14 cellular contexts compared by ENCODE assay signal in the genomic region with DNA sequence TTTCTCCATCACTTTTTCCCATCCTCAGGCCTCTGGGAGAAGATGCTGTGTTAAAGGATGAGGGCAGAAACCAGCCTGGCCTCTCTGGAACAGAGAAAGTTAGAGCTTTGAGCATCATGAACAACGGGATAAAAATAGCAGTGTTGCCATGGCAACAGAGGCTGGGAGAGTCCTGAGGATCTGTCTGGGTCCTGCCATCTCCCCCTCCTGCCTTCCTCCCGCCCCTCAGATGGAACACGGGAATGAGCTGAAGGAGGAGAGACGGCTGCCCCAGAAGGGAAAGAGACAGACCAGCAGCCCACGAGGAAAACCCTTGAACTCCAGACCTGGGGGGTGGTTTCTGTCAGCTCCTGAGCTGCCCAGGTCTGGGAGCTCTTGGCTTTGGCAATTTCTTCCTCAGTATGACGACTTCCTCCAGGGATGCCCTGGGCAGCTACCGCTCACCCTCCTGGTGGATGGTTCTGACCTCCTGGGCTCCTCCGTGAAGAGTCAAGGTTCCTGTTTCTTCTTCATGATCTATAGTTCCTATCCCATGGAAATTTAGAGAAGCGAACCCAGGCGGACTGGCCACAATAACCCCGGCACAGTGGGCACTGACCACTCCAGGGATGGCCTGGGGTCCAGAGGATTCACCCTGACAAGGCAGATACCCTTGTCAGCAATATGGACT. TPM values are rescaled to one million over a fixed set of nuclear protein-coding genes. Genes with fewer than 3 reads are reported as not detected.
A peak's percentile ranks its signal among the peaks of the same experiment; 100 is the strongest.
DNase-seq lines count a peak whose midpoint lies in the region; ATAC-seq and TF ChIP-seq lines count a peak whose summit lies in the region.
"Had no signal": no experiment of that assay in that cellular context is flagged by ENCODE, and none has a peak within 500 bp of the region (broad histone marks: within the 10 kb centered on the region; RNA-seq: fewer than 3 reads in every experiment).

No MANE protein-coding gene starts in this region.

- H3K4me2 ChIP-seq in DOHH2 (ENCODE audit: low read length) (peak overlapping the region; percentile 11; the same call in 1 of the 2 replicates), neural progenitor cell (no peak overlapping the region)

- H3K9me3 Mint-ChIP-seq in neural progenitor cell = no peaks in the 10 kb centered on the region
- H3K9me3 Mint-ChIP-seq: activated naive CD4-positive, alpha-beta T cell treated with anti-CD3 and anti-CD28 coated beads for 36 hours had no signal

- no peak overlapping the region for H3K27ac Mint-ChIP-seq in neural progenitor cell
- H3K27ac Mint-ChIP-seq: activated naive CD4-positive, alpha-beta T cell treated with anti-CD3 and anti-CD28 coated beads for 36 hours had no signal

- H3K9me3 ChIP-seq in DOHH2 (ENCODE audit: control insufficient read depth, insufficient read depth, low read length) (no peaks in the 10 kb centered on the region), neural progenitor cell (ENCODE audit: low read depth) (no peaks in the 10 kb centered on the region), suprapubic skin (no peaks in the 10 kb centered on the region)
- H3K9me3 ChIP-seq: prostate gland, upper lobe of left lung had no signal

- WGBS in suprapubic skin = 50% methylated on average over 6 of the region's 11 CpGs

- H3K4me3 ChIP-seq in DOHH2 (ENCODE audit: low read length) (no peak overlapping the region), neural progenitor cell (no peak overlapping the region), suprapubic skin (no peak overlapping the region)
- H3K4me3 ChIP-seq: prostate gland, upper lobe of left lung had no signal

- TF ChIP-seq CTCF in DOHH2 (IDR thresholded peaks at IDR 0.05; ENCODE audit: low read depth, low read length, poor library complexity, severe bottlenecking) (no peak), neural progenitor cell (IDR thresholded peaks at IDR 0.05) (no peak), suprapubic skin (IDR thresholded peaks at IDR 0.05) (no peak)

- H3K4me1 Mint-ChIP-seq in neural progenitor cell = peaks cover 61% of the 10 kb centered on the region

- no peak for TF ChIP-seq EP300 in suprapubic skin (IDR thresholded peaks at IDR 0.05)

- H3K27me3 ChIP-seq in DOHH2 (ENCODE audit: control insufficient read depth, low read length) = no peaks in the 10 kb centered on the region; the same call in 1 of the 2 replicates
- H3K27me3 ChIP-seq in neural progenitor cell = peaks cover 19% of the 10 kb centered on the region
- peaks cover 37% of the 10 kb centered on the region for H3K27me3 ChIP-seq in suprapubic skin
- H3K27me3 ChIP-seq: upper lobe of left lung had no signal

- no peaks in the 10 kb centered on the region for H4K20me1 ChIP-seq in DOHH2 (ENCODE audit: control insufficient read depth, insufficient read depth, low read depth, low read length)
- H4K20me1 ChIP-seq in neural progenitor cell (ENCODE audit: low read depth) = peaks cover 62% of the 10 kb centered on the region

- peak; percentile 43 for DNase-seq in NCI-H1417 treated with DMSO at 0.1 percent for 48 hours (lab: John Stamatoyannopoulos, UW)
- peak; percentile 99 for DNase-seq in cerebellar cortex (ENCODE audit: low spot score)
- DNase-seq in neural progenitor cell (ENCODE audit: low spot score) = peak; percentile 76
- no peak for DNase-seq in suprapubic skin (ENCODE audit: low spot score in 2 of 2)
- DNase-seq in activated T-cell treated with anti-CD3 and anti-CD28 coated beads, Interleukin-2, amount 50 U/mL, for 48 hours = no peak
- DNase-seq: activated naive CD4-positive, alpha-beta T cell treated with anti-CD3 and anti-CD28 coated beads for 36 hours; islet precursor cell; NCI-H2029; stimulated activated CD8-positive, alpha-beta memory T cell treated with anti-CD3 and anti-CD28 coated beads, Interleukin-4, amount 100 ng/mL, for 48 hours had no signal

- H3F3A ChIP-seq in DOHH2 (ENCODE audit: control insufficient read depth, insufficient read depth) (no peaks in the 10 kb centered on the region; the same call in 1 of the 2 replicates), neural progenitor cell (ENCODE audit: low read depth) (peaks cover 34% of the 10 kb centered on the region)

- H3K9ac ChIP-seq in neural progenitor cell = no peak overlapping the region

- H3K4me1 ChIP-seq in DOHH2 (ENCODE audit: control insufficient read depth, low read length) (peaks cover 69% of the 10 kb centered on the region), neural progenitor cell (peaks cover 47% of the 10 kb centered on the region), suprapubic skin (peaks cover 24% of the 10 kb centered on the region)
- H3K4me1 ChIP-seq: prostate gland had no signal

- no peak overlapping the region for H3K4me3 Mint-ChIP-seq in neural progenitor cell
- H3K4me3 Mint-ChIP-seq: activated naive CD4-positive, alpha-beta T cell treated with anti-CD3 and anti-CD28 coated beads for 36 hours had no signal

- no peak overlapping the region for H3K27ac ChIP-seq in DOHH2 (ENCODE audit: low read depth, low read length)
- H3K27ac ChIP-seq in neural progenitor cell = no peak overlapping the region
- H3K27ac ChIP-seq in suprapubic skin = no peak overlapping the region
- H3K27ac ChIP-seq: prostate gland, upper lobe of left lung had no signal

- ATAC-seq in HG03460 (IDR thresholded peaks at IDR 0.05; ENCODE audit: unreplicated experiment) = no peak

- H2AFZ ChIP-seq in neural progenitor cell (replicated peaks) = no peak overlapping the region

- TF ChIP-seq POLR2A in suprapubic skin (IDR thresholded peaks at IDR 0.05) = no peak

- H3K36me3 Mint-ChIP-seq in neural progenitor cell = peaks cover 30% of the 10 kb centered on the region

- H3K9me2 ChIP-seq in DOHH2 (replicated peaks; ENCODE audit: control insufficient read depth, low read length) = no peaks in the 10 kb centered on the region

- H3K36me3 ChIP-seq in DOHH2 (ENCODE audit: control insufficient read depth, low read length) = no peaks in the 10 kb centered on the region
- H3K36me3 ChIP-seq in neural progenitor cell = no peaks in the 10 kb centered on the region
- no peaks in the 10 kb centered on the region for H3K36me3 ChIP-seq in suprapubic skin
- H3K36me3 ChIP-seq: prostate gland, upper lobe of left lung had no signal

- peaks cover 14% of the 10 kb centered on the region for H3K27me3 Mint-ChIP-seq in neural progenitor cell (ENCODE audit: insufficient read depth, low read depth)

- H3K79me2 ChIP-seq in DOHH2 (ENCODE audit: control insufficient read depth, low read length) = no peaks in the 10 kb centered on the region
- no peaks in the 10 kb centered on the region for H3K79me2 ChIP-seq in neural progenitor cell (ENCODE audit: low read depth)

RNA-seq across cellular contexts. Expression of a gene that starts 14.2 kb away (rescaled TPM):
- total RNA-seq in neural progenitor cell (ENCODE audit: low replicate concordance) (15.0 and 79.0 TPM in 2 replicates), suprapubic skin (1 to 10 TPM in 1 of 4 donors, not detected in 3; 5.1 TPM)
- total RNA-seq: glomerular endothelial cell had no signal

RNA-seq across cellular contexts. Expression of a gene that starts 19.8 kb away (rescaled TPM):
- total RNA-seq in neural progenitor cell (ENCODE audit: low replicate concordance) (13.9 and 25.7 TPM in 2 replicates), suprapubic skin (not detected)
- total RNA-seq: glomerular endothelial cell had no signal

Comparison
In these comparisons a context has a peak if more than half of its experiments do, and no peak if none do; other contexts are left out.
1. DNase-seq: peak in NCI-H1417 treated with DMSO at 0.1 percent for 48 hours (single experiment), cerebellar cortex (single experiment) and neural progenitor cell (single experiment); none in suprapubic skin (0 of 2) and activated T-cell treated with anti-CD3 and anti-CD28 coated beads, Interleukin-2, amount 50 U/mL, for 48 hours (0 of 2).
2. RNA of a gene that starts 19.8 kb away (total RNA-seq): 13.9 to 25.7 TPM in neural progenitor cell; not detected in suprapubic skin; every median in the first group is over 10 times any median in the second.